11 cellular contexts compared by ENCODE assay signal in the genomic region with DNA sequence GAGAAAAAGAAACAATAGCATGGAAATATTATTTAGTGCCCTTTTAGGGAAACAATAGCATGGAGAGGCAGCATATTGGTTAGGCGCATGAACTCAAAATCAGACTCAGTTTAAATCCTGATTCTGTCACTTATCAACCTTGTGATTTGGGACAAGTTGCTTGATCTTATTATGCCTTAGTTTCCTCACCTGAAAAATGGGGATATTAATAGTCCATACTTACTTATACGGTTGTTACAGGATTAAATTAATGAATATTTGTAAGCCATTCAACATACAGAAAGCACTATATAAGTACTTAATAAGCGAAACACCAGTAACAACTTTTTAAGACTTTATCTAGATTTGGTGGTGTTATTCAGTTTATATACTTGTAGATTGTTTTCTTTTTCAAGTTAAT.
DNase-seq lines count a peak whose midpoint lies in the region; FAIRE-seq and TF ChIP-seq lines count a peak whose summit lies in the region.
"Had no signal": no experiment of that assay in that cellular context is flagged by ENCODE, and none has a peak within 500 bp of the region (broad histone marks: within the 10 kb centered on the region; RNA-seq: fewer than 3 reads in every experiment).

No MANE protein-coding gene starts in this region.

- H3K4me3 ChIP-seq in GM08714 (ENCODE audit: low read length) = peak overlapping the region; percentile 97; the same call in 1 of the 2 replicates
- peak overlapping the region; percentile 80 for H3K4me3 ChIP-seq in OCI-LY3 (ENCODE audit: low read length)
- H3K4me3 ChIP-seq in epithelial cell of esophagus (ENCODE audit: low read length) = peak overlapping the region; percentile 64
- H3K4me3 ChIP-seq in retinal pigment epithelial cell (ENCODE audit: low read length) = peak overlapping the region; percentile 83

- H3K27ac ChIP-seq in OCI-LY3 (ENCODE audit: low read length) = no peak overlapping the region

- H3K27me3 ChIP-seq in OCI-LY3 (ENCODE audit: low read depth, low read length) = peaks cover 10% of the 10 kb centered on the region

- H3K4me2 ChIP-seq in OCI-LY3 (ENCODE audit: low read length) = peak overlapping the region; percentile 87

- H3K9me3 ChIP-seq in OCI-LY3 (ENCODE audit: insufficient read depth, low read length) = peaks cover 13% of the 10 kb centered on the region; the same call in 1 of the 2 replicates

- peaks cover 30% of the 10 kb centered on the region for H3K79me2 ChIP-seq in OCI-LY3 (ENCODE audit: low read length)

- FAIRE-seq in RCC 7860 (lab: Jason Lieb, UNC) = no peak

- H3K36me3 ChIP-seq in OCI-LY3 (replicated peaks; ENCODE audit: low read depth, low read length) = peaks cover 3% of the 10 kb centered on the region

- H3K4me1 ChIP-seq in OCI-LY3 (ENCODE audit: low read length) = peaks cover 13% of the 10 kb centered on the region

- H4K20me1 ChIP-seq in OCI-LY3 (ENCODE audit: insufficient read depth, low read length) = no peaks in the 10 kb centered on the region

- DNase-seq in epithelial cell of esophagus (ENCODE audit: low read depth) = no peak
- DNase-seq in retinal pigment epithelial cell (ENCODE audit: low read depth) = no peak
- DNase-seq in islet precursor cell = no peak
- no peak for DNase-seq in RCC 7860 (ENCODE audit: low spot score)
- no peak for DNase-seq in COLO829 (ENCODE audit: low spot score)
- DNase-seq in NCI-H1436 (lab: John Stamatoyannopoulos, UW) = no peak
- DNase-seq: occipital lobe, SHP77 treated with DMSO at 0.1 percent for 48 hours, trophoblast cell had no signal

- H3K9ac ChIP-seq in OCI-LY3 (ENCODE audit: low read length) = peak overlapping the region; percentile 82; the same call in 1 of the 2 replicates

- H2AFZ ChIP-seq in OCI-LY3 (ENCODE audit: low read depth, low read length) = no peak overlapping the region

- TF ChIP-seq CTCF in OCI-LY3 (IDR thresholded peaks at IDR 0.05; ENCODE audit: low read depth, low read length) = no peak
- no peak for TF ChIP-seq CTCF in epithelial cell of esophagus (IDR thresholded peaks at IDR 0.05; ENCODE audit: insufficient read depth, low read depth, low read length, missing control alignments)
- TF ChIP-seq CTCF in retinal pigment epithelial cell (conservative IDR thresholded peaks at IDR 0.05; ENCODE audit: low read depth, low read length) = no peak
